Comparison of ENCODE assay signal across 17 cellular contexts in the genomic region with DNA sequence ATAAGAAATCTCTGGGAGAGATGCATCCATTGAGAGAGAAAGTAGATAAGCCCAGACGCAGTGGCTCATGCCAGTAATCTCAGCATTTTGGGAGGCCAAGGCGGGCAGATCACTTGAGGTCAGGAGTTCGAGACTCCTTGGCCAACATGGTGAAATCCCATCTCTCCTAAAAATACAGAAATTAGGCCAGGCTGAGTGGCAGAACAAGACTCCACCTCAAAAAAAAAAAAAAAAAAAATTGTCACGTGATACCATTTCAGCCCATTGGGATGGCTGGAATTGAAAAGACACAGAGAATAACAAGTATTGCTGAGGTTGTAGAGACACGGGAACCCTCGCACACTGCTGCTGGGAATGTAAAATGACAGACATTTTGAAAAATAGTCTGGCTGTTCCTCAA. TPM values are rescaled to one million over a fixed set of nuclear protein-coding genes. Genes with fewer than 3 reads are reported as not detected.
A peak's percentile ranks its signal among the peaks of the same experiment; 100 is the strongest.
DNase-seq lines count a peak whose midpoint lies in the region; ATAC-seq, FAIRE-seq and TF ChIP-seq lines count a peak whose summit lies in the region.
"Had no signal": no experiment of that assay in that cellular context is flagged by ENCODE, and none has a peak within 500 bp of the region (broad histone marks: within the 10 kb centered on the region; RNA-seq: fewer than 3 reads in every experiment).

No MANE protein-coding gene starts in this region.

- POLR2A ChIA-PET in CD4-positive, alpha-beta memory T cell (lab: Charles Lee; ENCODE audit: partially characterized antibody) = interaction anchor here (1.4 to 8.8 kb wide), 6 partner anchors 14 to 96 kb away, joined by 4 to 217 read pairs (median 4); a partner anchor contains a TSS
- POLR2A ChIA-PET in GM12878 (lab: Charles Lee) = interaction anchor here (1.1 to 1.4 kb wide), 2 partner anchors 12 to 37 kb away, joined by 3 to 4 read pairs; a partner anchor contains a TSS

- SMC1A ChIA-PET in GM12878 (lab: Charles Lee; ENCODE audit: uncharacterized antibody, unreplicated experiment) = interaction anchor here (1.2 to 6.1 kb wide), 3 partner anchors 14 to 72 kb away, joined by 4 to 52 read pairs (median 26); a partner anchor contains a TSS

- H3K27me3 ChIP-seq in CD4-positive, CD25-positive, alpha-beta regulatory T cell (ENCODE audit: control insufficient read depth, insufficient read depth, low read length) = no peaks in the 10 kb centered on the region
- no peaks in the 10 kb centered on the region for H3K27me3 ChIP-seq in CD4-positive, alpha-beta memory T cell (ENCODE audit: insufficient read depth, low read length)
- H3K27me3 ChIP-seq in GM12878 (replicated peaks in 1 of 2; ENCODE audit: control insufficient read depth in 2 of 2, insufficient read depth in 2 of 2, low read length in 1 of 2) (no peaks in the 10 kb centered on the region), lower lobe of right lung (ENCODE audit: low read depth) (no peaks in the 10 kb centered on the region)

- no peaks in the 10 kb centered on the region for H3K27me3 Mint-ChIP-seq in CD4-positive, CD25-positive, alpha-beta regulatory T cell
- no peaks in the 10 kb centered on the region for H3K27me3 Mint-ChIP-seq in CD4-positive, alpha-beta memory T cell
- H3K27me3 Mint-ChIP-seq in natural killer cell (ENCODE audit: low read depth in 2 of 2) = no peaks in the 10 kb centered on the region

- peaks cover 22% of the 10 kb centered on the region for H3K79me2 ChIP-seq in GM12878 (ENCODE audit: control insufficient read depth, insufficient read depth, low read length)

- H3K4me1 Mint-ChIP-seq in CD4-positive, CD25-positive, alpha-beta regulatory T cell = peaks cover 4 to 60% (median 28%) of the 10 kb centered on the region in 4 donors
- H3K4me1 Mint-ChIP-seq in CD4-positive, alpha-beta memory T cell = peaks cover 26 to 77% (median 48%) of the 10 kb centered on the region in 4 donors
- H3K4me1 Mint-ChIP-seq in natural killer cell = peaks cover 19 to 57% of the 10 kb centered on the region in 2 donors

- in situ Hi-C loops in GM12878 (cut with MboI) = loop anchor here (5.0 kb wide), 2 partner anchors 35 to 65 kb away; a partner anchor contains a TSS

- DNase-seq in CD4-positive, CD25-positive, alpha-beta regulatory T cell = no peak
- no peak for DNase-seq in CD4-positive, alpha-beta memory T cell
- DNase-seq in GM12878 (ENCODE audit: low read depth, low spot score) (no peak), natural killer cell (no peak), lower lobe of right lung (no peak), DMS79 treated with DMSO at 0.1 percent for 48 hours (lab: John Stamatoyannopoulos, UW) (no peak)
- DNase-seq: BE2C, DMS53, GM23248, NCI-H1436 treated with DMSO at 0.1 percent for 48 hours, NCI-H2081, NCI-H524, SHP77 treated with DMSO at 0.1 percent for 48 hours had no signal

- no peaks in the 10 kb centered on the region for H3K9me3 ChIP-seq in CD4-positive, CD25-positive, alpha-beta regulatory T cell (ENCODE audit: control insufficient read depth in 2 of 2, low read length in 2 of 2)
- H3K9me3 ChIP-seq in CD4-positive, alpha-beta memory T cell (ENCODE audit: control insufficient read depth in 1 of 2, low read length in 2 of 2) = no peaks in the 10 kb centered on the region
- H3K9me3 ChIP-seq in GM12878 (replicated peaks; ENCODE audit: control insufficient read depth, insufficient read depth, low read length) (no peaks in the 10 kb centered on the region; the same call in 2 of the 3 replicates), lower lobe of right lung (no peaks in the 10 kb centered on the region)
- H3K9me3 ChIP-seq: BE2C had no signal

- WGBS in GM12878 (ENCODE audit: insufficient coverage, insufficient replicate concordance, low lambda C conversion rate, missing lambda C conversion rate) = 63% methylated on average over 6 of the region's 6 CpGs

- peaks cover 13% of the 10 kb centered on the region for H3K36me3 Mint-ChIP-seq in CD4-positive, CD25-positive, alpha-beta regulatory T cell
- peaks cover 17 to 29% of the 10 kb centered on the region in 2 donors for H3K36me3 Mint-ChIP-seq in CD4-positive, alpha-beta memory T cell
- H3K36me3 Mint-ChIP-seq in natural killer cell = no peaks in the 10 kb centered on the region
- H3K36me3 Mint-ChIP-seq: IgD-negative memory B cell had no signal

- intact Hi-C loops in CD4-positive, alpha-beta memory T cell (cut with micrococcal nuclease) = no loop called here
- intact Hi-C loops in GM12878 (cut with micrococcal nuclease; ENCODE audit: unreplicated experiment) (no loop called here), natural killer cell (cut with micrococcal nuclease) (no loop called here), lower lobe of right lung (cut with DNase I) (no loop called here)

- H3K9ac ChIP-seq in GM12878 (ENCODE audit: control insufficient read depth, insufficient read depth, low read length) = no peak overlapping the region
- H3K9ac ChIP-seq: GM23248 had no signal

- no peak for TF ChIP-seq RAD21 in GM12878 (IDR thresholded peaks at IDR 0.05; ENCODE audit: insufficient read depth, low read depth, low read length)

- H3K4me2 ChIP-seq in GM12878 (ENCODE audit: control insufficient read depth, insufficient read depth) = no peak overlapping the region

- peaks cover 0 to 2% (median 0%) of the 10 kb centered on the region in 7 donors for H3K9me3 Mint-ChIP-seq in CD4-positive, CD25-positive, alpha-beta regulatory T cell
- peaks cover 0 to 4% (median 0%) of the 10 kb centered on the region in 8 donors for H3K9me3 Mint-ChIP-seq in CD4-positive, alpha-beta memory T cell
- H3K9me3 Mint-ChIP-seq in natural killer cell = no peaks in the 10 kb centered on the region
- H3K9me3 Mint-ChIP-seq: IgD-negative memory B cell had no signal

- peaks cover 64% of the 10 kb centered on the region for H3K4me1 ChIP-seq in CD4-positive, CD25-positive, alpha-beta regulatory T cell (ENCODE audit: control insufficient read depth, insufficient read depth, low read length, poor library complexity, severe bottlenecking)
- H3K4me1 ChIP-seq in CD4-positive, alpha-beta memory T cell (ENCODE audit: insufficient read depth, low read length) = peaks cover 63% of the 10 kb centered on the region
- H3K4me1 ChIP-seq in GM12878 (ENCODE audit: control insufficient read depth, insufficient read depth, low read length) (peaks cover 23% of the 10 kb centered on the region), lower lobe of right lung (peaks cover 45% of the 10 kb centered on the region)
- H3K4me1 ChIP-seq: BE2C had no signal

- H3K4me3 Mint-ChIP-seq in CD4-positive, CD25-positive, alpha-beta regulatory T cell = peak overlapping the region; percentile 2 to 100 (median 66)
- peak overlapping the region in 3 of 8 donors; percentile 68 to 100 (median 78) for H3K4me3 Mint-ChIP-seq in CD4-positive, alpha-beta memory T cell
- no peak overlapping the region for H3K4me3 Mint-ChIP-seq in natural killer cell

- no peak for FAIRE-seq in GM12878 (lab: Jason Lieb, UNC)

- no peak overlapping the region for H2AFZ ChIP-seq in GM12878 (ENCODE audit: control insufficient read depth, low read depth, low read length)
- H2AFZ ChIP-seq: GM23248 had no signal

- RAD21 ChIA-PET in GM12878 (lab: Charles Lee; ENCODE audit: unreplicated experiment) = interaction anchor here (1.9 to 3.9 kb wide), 2 partner anchors 35 to 66 kb away, joined by 8 to 23 read pairs; no protein-coding TSS in a partner anchor

- TF ChIP-seq EP300 in GM12878 (IDR thresholded peaks at IDR 0.05; ENCODE audit: borderline replicate concordance in 1 of 2, control insufficient read depth in 1 of 2, low read depth in 2 of 2, low read length in 2 of 2) = no peak

- H3K27ac Mint-ChIP-seq in CD4-positive, CD25-positive, alpha-beta regulatory T cell = peak overlapping the region; percentile 11 to 99 (median 94)
- peak overlapping the region in 5 of 7 donors; percentile 77 to 98 (median 95) for H3K27ac Mint-ChIP-seq in CD4-positive, alpha-beta memory T cell
- peak overlapping the region; percentile 68 to 76 for H3K27ac Mint-ChIP-seq in natural killer cell
- H3K27ac Mint-ChIP-seq: IgD-negative memory B cell had no signal

- H3K4me3 ChIP-seq in CD4-positive, CD25-positive, alpha-beta regulatory T cell (ENCODE audit: low read depth, low read length) = no peak overlapping the region
- no peak overlapping the region for H3K4me3 ChIP-seq in CD4-positive, alpha-beta memory T cell (ENCODE audit: low read length in 2 of 2)
- no peak overlapping the region for H3K4me3 ChIP-seq in GM12878
- no peak overlapping the region for H3K4me3 ChIP-seq in lower lobe of right lung
- H3K4me3 ChIP-seq: GM23248 had no signal

- no peaks in the 10 kb centered on the region for H4K20me1 ChIP-seq in GM12878 (ENCODE audit: control insufficient read depth, insufficient read depth)

- no TSS peak for BruUV-seq in GM12878 (replicated peaks; lab: Mats Ljungman, UMichigan)

- no peak for ATAC-seq in CD4-positive, CD25-positive, alpha-beta regulatory T cell (ENCODE audit: low read depth in 2 of 2)
- ATAC-seq in GM12878 = no peak
- ATAC-seq in natural killer cell = no peak
- ATAC-seq in lower lobe of right lung = no peak
- no peak for ATAC-seq in GM21447 (IDR thresholded peaks at IDR 0.05; ENCODE audit: unreplicated experiment)
- ATAC-seq: HCT116 had no signal

- peak overlapping the region; percentile 34 for H3K27ac ChIP-seq in CD4-positive, CD25-positive, alpha-beta regulatory T cell (ENCODE audit: insufficient read depth, low read length, poor library complexity, severe bottlenecking)
- no peak overlapping the region for H3K27ac ChIP-seq in CD4-positive, alpha-beta memory T cell (ENCODE audit: low read depth, low read length)
- H3K27ac ChIP-seq in GM12878 (ENCODE audit: control insufficient read depth, insufficient read depth) (no peak overlapping the region), lower lobe of right lung (no peak overlapping the region)
- H3K27ac ChIP-seq: GM23248 had no signal

- CTCF ChIA-PET in CD4-positive, alpha-beta memory T cell (lab: Charles Lee; ENCODE audit: partially characterized antibody) = interaction anchor here (0.7 to 13.3 kb wide), 6 partner anchors 13 to 221 kb away, joined by 3 to 362 read pairs (median 20); a partner anchor contains a TSS
- CTCF ChIA-PET in GM12878 (lab: Yijun Ruan, JAX) = interaction anchor here (1.8 to 9.5 kb wide), 3 partner anchors 14 to 70 kb away, joined by 9 to 174 read pairs (median 39); no protein-coding TSS in a partner anchor

- TF ChIP-seq CTCF in GM12878 (IDR thresholded peaks at IDR 0.05 in 2 of 3, conservative IDR thresholded peaks at IDR 0.05 in 1 of 3; ENCODE audit: control insufficient read depth in 2 of 3, extremely low read depth in 1 of 3, insufficient read depth in 1 of 3, low read depth in 3 of 3, low read length in 3 of 3) = no peak
- TF ChIP-seq CTCF in natural killer cell (IDR thresholded peaks at IDR 0.05) = no peak
- TF ChIP-seq CTCF in lower lobe of right lung (IDR thresholded peaks at IDR 0.05) = no peak

- peaks cover 4% of the 10 kb centered on the region for H3K36me3 ChIP-seq in CD4-positive, CD25-positive, alpha-beta regulatory T cell (ENCODE audit: control insufficient read depth, insufficient read depth, low read length)
- H3K36me3 ChIP-seq in CD4-positive, alpha-beta memory T cell (ENCODE audit: insufficient read depth, low read length) = peaks cover 5% of the 10 kb centered on the region
- H3K36me3 ChIP-seq in GM12878 (ENCODE audit: control insufficient read depth in 2 of 2, insufficient read depth in 2 of 2, low read length in 1 of 2) (no peaks in the 10 kb centered on the region), lower lobe of right lung (no peaks in the 10 kb centered on the region)
- H3K36me3 ChIP-seq: BE2C had no signal

- no peak for TF ChIP-seq POLR2A in GM12878 (IDR thresholded peaks at IDR 0.05; ENCODE audit: low read depth, low read length)

RNA-seq across cellular contexts. Expression of a gene that starts 2.9 kb away (rescaled TPM):
- total RNA-seq in CD4-positive, CD25-positive, alpha-beta regulatory T cell = 1,611 TPM
- polyA plus RNA-seq in CD4-positive, CD25-positive, alpha-beta regulatory T cell = 1,000 to 10,000 TPM; 3,219 to 6,021 (median 4,004) TPM
- 100 to 1,000 TPM; 752 to 810 TPM for total RNA-seq in CD4-positive, alpha-beta memory T cell
- polyA plus RNA-seq in CD4-positive, alpha-beta memory T cell = 1,000 to 10,000 TPM; 3,111 to 3,174 TPM
- 76.5 and 84.9 TPM in 2 replicates for total RNA-seq in GM12878 (2013; cell fraction: nucleolus; rRNA removed)
- total RNA-seq in GM12878 (2014; rRNA removed) (61.5 and 70.0 TPM in 2 replicates), GM12878 (2014; rRNA removed; fragmentation: Illumina TruSeq; extraction: Trizol) (25.8 and 27.0 TPM in 2 replicates), GM12878 (2021) (69.5 and 72.6 TPM in 2 replicates), natural killer cell (100 to 1,000 TPM; 305 to 562 (median 319) TPM), lower lobe of right lung (79.1 TPM)
- 89.9 TPM for polyA plus RNA-seq in GM12878 (2011; ENCODE audit: low read depth)
- polyA plus RNA-seq in GM12878 (2011; rRNA removed) (92.5 and 122 TPM in 2 replicates), GM12878 (2014; fragmentation: Illumina TruSeq; extraction: Trizol) (30.5 and 54.4 TPM in 2 replicates), GM12878 (2014; fragmentation: Nextera tagmentation; extraction: Ambion mirVana) (10 to 100 TPM; 44.8 to 49.3 TPM), GM12878 (2014; rRNA removed) (74.1 and 82.0 TPM in 2 replicates), GM12878 (2016; fragmentation: Nextera tagmentation; extraction: Ambion mirVana) (10 to 100 TPM; 51.1 to 57.2 TPM)
- polyA plus RNA-seq in GM12878 (2011; cell fraction: cytosol; rRNA removed) = 206 and 287 TPM in 2 replicates
- polyA plus RNA-seq in GM12878 (2011; cell fraction: nucleus; rRNA removed) = 208 and 325 TPM in 2 replicates
- 178 and 191 TPM in 2 replicates for polyA plus RNA-seq in GM12878 (2012)
- 37.9 and 97.9 TPM in 2 replicates for polyA minus RNA-seq in GM12878 (2011; rRNA and poly(A)+ RNA removed)
- polyA minus RNA-seq in GM12878 (2011; cell fraction: cytosol; rRNA and poly(A)+ RNA removed) = 52.2 and 53.5 TPM in 2 replicates
- polyA minus RNA-seq in GM12878 (2011; cell fraction: nucleus; rRNA and poly(A)+ RNA removed) = 55.2 and 62.4 TPM in 2 replicates

RNA-seq across cellular contexts. Expression of a gene that starts 16.2 kb away (rescaled TPM):
- total RNA-seq in CD4-positive, CD25-positive, alpha-beta regulatory T cell = 1.6 TPM
- 1 to 10 TPM in 1 of 4 donors, under 1 TPM in 2, not detected in 1; 0.16 to 1.0 (median 0.29) TPM for polyA plus RNA-seq in CD4-positive, CD25-positive, alpha-beta regulatory T cell
- total RNA-seq in CD4-positive, alpha-beta memory T cell = 1 to 10 TPM; 2.9 to 3.0 TPM
- under 1 TPM; 0.52 to 0.91 TPM for polyA plus RNA-seq in CD4-positive, alpha-beta memory T cell
- total RNA-seq in GM12878 (2013; cell fraction: nucleolus; rRNA removed) = 0.19 and 0.24 TPM in 2 replicates
- total RNA-seq in GM12878 (2014; rRNA removed) (0.11 and 0.33 TPM in 2 replicates), GM12878 (2014; rRNA removed; fragmentation: Illumina TruSeq; extraction: Trizol) (0.18 and 0.31 TPM in 2 replicates), GM12878 (2021) (0.31 and 0.35 TPM in 2 replicates), natural killer cell (10 to 100 TPM in 1 of 3 donors, 1 to 10 TPM in 2; 2.0 to 62.2 (median 5.6) TPM), lower lobe of right lung (22.7 TPM)
- polyA plus RNA-seq in GM12878 (2011; ENCODE audit: low read depth) = not detected
- polyA plus RNA-seq in GM12878 (2011; rRNA removed) (0.01 and 0.03 TPM in 2 replicates), GM12878 (2014; fragmentation: Illumina TruSeq; extraction: Trizol) (0.06 TPM in 1 of 2 replicates, not detected in the other), GM12878 (2014; fragmentation: Nextera tagmentation; extraction: Ambion mirVana) (under 1 TPM in 1 of 2 experiments, not detected in 1; 0.04 TPM), GM12878 (2014; rRNA removed) (0.35 and 0.39 TPM in 2 replicates), GM12878 (2016; fragmentation: Nextera tagmentation; extraction: Ambion mirVana) (under 1 TPM; 0.13 to 0.36 TPM)
- polyA plus RNA-seq in GM12878 (2011; cell fraction: cytosol; rRNA removed) = 0.01 and 0.05 TPM in 2 replicates
- 0.42 and 0.53 TPM in 2 replicates for polyA plus RNA-seq in GM12878 (2011; cell fraction: nucleus; rRNA removed)
- polyA plus RNA-seq in GM12878 (2012) = 0.83 and 1.1 TPM in 2 replicates
- polyA minus RNA-seq in GM12878 (2011; rRNA and poly(A)+ RNA removed) = 0.07 and 0.67 TPM in 2 replicates
- 0.27 TPM in 1 of 2 replicates, not detected in the other for polyA minus RNA-seq in GM12878 (2011; cell fraction: cytosol; rRNA and poly(A)+ RNA removed)
- 0.60 and 0.67 TPM in 2 replicates for polyA minus RNA-seq in GM12878 (2011; cell fraction: nucleus; rRNA and poly(A)+ RNA removed)
- total RNA-seq: GM23248, HT-29 had no signal

RNA-seq across cellular contexts. Expression of a gene that starts 25.8 kb away (rescaled TPM):
- not detected for total RNA-seq in CD4-positive, CD25-positive, alpha-beta regulatory T cell
- polyA plus RNA-seq in CD4-positive, CD25-positive, alpha-beta regulatory T cell = not detected
- total RNA-seq in CD4-positive, alpha-beta memory T cell = not detected
- polyA plus RNA-seq in CD4-positive, alpha-beta memory T cell = not detected
- not detected in 2 replicates for total RNA-seq in GM12878 (2013; cell fraction: nucleolus; rRNA removed)
- total RNA-seq in GM12878 (2014; rRNA removed) (not detected in 2 replicates), GM12878 (2014; rRNA removed; fragmentation: Illumina TruSeq; extraction: Trizol) (not detected in 2 replicates), GM12878 (2021) (not detected in 2 replicates), natural killer cell (not detected), lower lobe of right lung (19.5 TPM)
- 0.14 TPM for polyA plus RNA-seq in GM12878 (2011; ENCODE audit: low read depth)
- polyA plus RNA-seq in GM12878 (2011; rRNA removed) (not detected in 2 replicates), GM12878 (2014; fragmentation: Illumina TruSeq; extraction: Trizol) (not detected in 2 replicates), GM12878 (2014; fragmentation: Nextera tagmentation; extraction: Ambion mirVana) (not detected), GM12878 (2014; rRNA removed) (not detected in 2 replicates), GM12878 (2016; fragmentation: Nextera tagmentation; extraction: Ambion mirVana) (not detected)
- 0.01 TPM in 1 of 2 replicates, not detected in the other for polyA plus RNA-seq in GM12878 (2011; cell fraction: cytosol; rRNA removed)
- not detected in 2 replicates for polyA plus RNA-seq in GM12878 (2011; cell fraction: nucleus; rRNA removed)
- polyA plus RNA-seq in GM12878 (2012) = 0.20 and 0.36 TPM in 2 replicates
- not detected in 2 replicates for polyA minus RNA-seq in GM12878 (2011; rRNA and poly(A)+ RNA removed)
- not detected in 2 replicates for polyA minus RNA-seq in GM12878 (2011; cell fraction: cytosol; rRNA and poly(A)+ RNA removed)
- not detected in 2 replicates for polyA minus RNA-seq in GM12878 (2011; cell fraction: nucleus; rRNA and poly(A)+ RNA removed)
- polyA plus RNA-seq: IgD-negative memory B cell had no signal

RNA-seq across cellular contexts. Expression of a gene that starts 36.5 kb away (rescaled TPM):
- 0.81 TPM for total RNA-seq in CD4-positive, CD25-positive, alpha-beta regulatory T cell
- not detected for polyA plus RNA-seq in CD4-positive, CD25-positive, alpha-beta regulatory T cell
- total RNA-seq in CD4-positive, alpha-beta memory T cell = under 1 TPM in 1 of 2 experiments, not detected in 1; 0.15 TPM
- not detected for polyA plus RNA-seq in CD4-positive, alpha-beta memory T cell
- total RNA-seq in GM12878 (2013; cell fraction: nucleolus; rRNA removed) = 0.22 TPM in 1 of 2 replicates, not detected in the other
- total RNA-seq in GM12878 (2014; rRNA removed) (0.06 TPM in 1 of 2 replicates, not detected in the other), GM12878 (2014; rRNA removed; fragmentation: Illumina TruSeq; extraction: Trizol) (not detected in 2 replicates), GM12878 (2021) (not detected in 2 replicates), natural killer cell (under 1 TPM; 0.65 to 0.96 (median 0.77) TPM), lower lobe of right lung (not detected)
- polyA plus RNA-seq in GM12878 (2011; ENCODE audit: low read depth) = not detected
- polyA plus RNA-seq in GM12878 (2011; rRNA removed) (not detected in 2 replicates), GM12878 (2014; fragmentation: Illumina TruSeq; extraction: Trizol) (not detected in 2 replicates), GM12878 (2014; fragmentation: Nextera tagmentation; extraction: Ambion mirVana) (not detected), GM12878 (2014; rRNA removed) (0.06 TPM in 1 of 2 replicates, not detected in the other), GM12878 (2016; fragmentation: Nextera tagmentation; extraction: Ambion mirVana) (under 1 TPM in 1 of 2 experiments, not detected in 1; 0.33 TPM)
- 0.01 and 0.05 TPM in 2 replicates for polyA plus RNA-seq in GM12878 (2011; cell fraction: cytosol; rRNA removed)
- polyA plus RNA-seq in GM12878 (2011; cell fraction: nucleus; rRNA removed) = 0.07 and 0.15 TPM in 2 replicates
- polyA plus RNA-seq in GM12878 (2012) = 0.06 TPM in 1 of 2 replicates, not detected in the other
- polyA minus RNA-seq in GM12878 (2011; rRNA and poly(A)+ RNA removed) = not detected in 2 replicates
- polyA minus RNA-seq in GM12878 (2011; cell fraction: cytosol; rRNA and poly(A)+ RNA removed) = not detected in 2 replicates
- polyA minus RNA-seq in GM12878 (2011; cell fraction: nucleus; rRNA and poly(A)+ RNA removed) = not detected in 2 replicates
- total RNA-seq: GM23248, HT-29 had no signal
- polyA plus RNA-seq: IgD-negative memory B cell had no signal

RNA-seq across cellular contexts. Expression of a gene that starts 38.7 kb away (rescaled TPM):
- 16.2 TPM for total RNA-seq in CD4-positive, CD25-positive, alpha-beta regulatory T cell
- polyA plus RNA-seq in CD4-positive, CD25-positive, alpha-beta regulatory T cell = 10 to 100 TPM; 37.1 to 49.2 (median 41.0) TPM
- 10 to 100 TPM; 18.4 to 22.5 TPM for total RNA-seq in CD4-positive, alpha-beta memory T cell
- 10 to 100 TPM; 41.4 to 48.8 TPM for polyA plus RNA-seq in CD4-positive, alpha-beta memory T cell
- 8.7 and 11.1 TPM in 2 replicates for total RNA-seq in GM12878 (2013; cell fraction: nucleolus; rRNA removed)
- total RNA-seq in GM12878 (2014; rRNA removed) (21.6 and 28.5 TPM in 2 replicates), GM12878 (2014; rRNA removed; fragmentation: Illumina TruSeq; extraction: Trizol) (15.1 and 15.9 TPM in 2 replicates), GM12878 (2021) (31.6 and 33.1 TPM in 2 replicates), natural killer cell (10 to 100 TPM; 17.1 to 21.5 (median 17.2) TPM), lower lobe of right lung (26.8 TPM)
- 12.2 TPM for polyA plus RNA-seq in GM12878 (2011; ENCODE audit: low read depth)
- polyA plus RNA-seq in GM12878 (2011; rRNA removed) (15.5 and 27.3 TPM in 2 replicates), GM12878 (2014; fragmentation: Illumina TruSeq; extraction: Trizol) (4.8 and 14.3 TPM in 2 replicates), GM12878 (2014; fragmentation: Nextera tagmentation; extraction: Ambion mirVana) (1 to 10 TPM; 1.0 to 2.4 TPM), GM12878 (2014; rRNA removed) (31.7 and 35.2 TPM in 2 replicates), GM12878 (2016; fragmentation: Nextera tagmentation; extraction: Ambion mirVana) (10 to 100 TPM; 53.7 to 54.4 TPM)
- polyA plus RNA-seq in GM12878 (2011; cell fraction: cytosol; rRNA removed) = 46.8 and 56.3 TPM in 2 replicates
- polyA plus RNA-seq in GM12878 (2011; cell fraction: nucleus; rRNA removed) = 79.2 and 92.0 TPM in 2 replicates
- polyA plus RNA-seq in GM12878 (2012) = 21.6 and 22.1 TPM in 2 replicates
- polyA minus RNA-seq in GM12878 (2011; rRNA and poly(A)+ RNA removed) = 24.2 and 39.7 TPM in 2 replicates
- polyA minus RNA-seq in GM12878 (2011; cell fraction: cytosol; rRNA and poly(A)+ RNA removed) = 15.9 and 22.9 TPM in 2 replicates
- polyA minus RNA-seq in GM12878 (2011; cell fraction: nucleus; rRNA and poly(A)+ RNA removed) = 12.2 and 14.4 TPM in 2 replicates

Comparison
In these comparisons a context has a peak if more than half of its experiments do, and no peak if none do; other contexts are left out.
1. RNA of a gene that starts 25.8 kb away (total RNA-seq): 19.5 TPM in lower lobe of right lung (single experiment); not detected in natural killer cell, not detected in CD4-positive, CD25-positive, alpha-beta regulatory T cell (single experiment), not detected in CD4-positive, alpha-beta memory T cell and not detected in GM12878; every median in the first group is over 10 times any median in the second.
2. Peak in every context shown above with its lines, with median percentiles within 50 percentile points of each other: H3K27ac Mint-ChIP-seq.